8 cellular contexts compared by ENCODE assay signal in genomic region chr4:59307609-59308008, GRCh38.
"Had no signal": no experiment of that assay in that cellular context is flagged by ENCODE, and none has a peak within 500 bp of the region (broad histone marks: within the 10 kb centered on the region; RNA-seq: fewer than 3 reads in every experiment).

No MANE protein-coding gene starts in this region.

- H3K27ac Mint-ChIP-seq: IgD-negative memory B cell had no signal

- H3K27ac ChIP-seq: HL-60 had no signal

- H3K4me1 Mint-ChIP-seq: IgD-negative memory B cell had no signal

- H3K36me3 Mint-ChIP-seq: IgD-negative memory B cell had no signal

- DNase-seq: IMR-90, KBM-7, KG1 had no signal

- H3K27me3 Mint-ChIP-seq: IgD-negative memory B cell had no signal

- H3K4me3 Mint-ChIP-seq: IgD-negative memory B cell had no signal

- FAIRE-seq: HepG2, HTR-8/SVneo, K562 had no signal

- H3K4me3 ChIP-seq: K562 had no signal
